8 cellular contexts compared by ENCODE assay signal in genomic region chr4:39526810-39527295, GRCh38. TPM values are rescaled to one million over a fixed set of nuclear protein-coding genes. Genes with fewer than 3 reads are reported as not detected.
DNase-seq lines count a peak whose midpoint lies in the region; ATAC-seq and TF ChIP-seq lines count a peak whose summit lies in the region.

No MANE protein-coding gene starts in this region.

- TF ChIP-seq CTCF in A673 (conservative IDR thresholded peaks at IDR 0.05; ENCODE audit: low read depth, low read length) (no peak), astrocyte of the spinal cord (IDR thresholded peaks at IDR 0.05; ENCODE audit: low read depth, low read length) (no peak), lower leg skin (IDR thresholded peaks at IDR 0.05) (no peak)

- CTCF ChIA-PET in A673 (lab: Charles Lee): interaction anchor here (0.9 kb wide), 1 partner anchor 57 kb away, joined by 5 read pairs; no protein-coding TSS in a partner anchor

- no peak for DNase-seq in A673 (ENCODE audit: low spot score)
- DNase-seq in NCI-H526 treated with DMSO at 0.1 percent for 48 hours (lab: John Stamatoyannopoulos, UW): peak; percentile 71
- no peak for DNase-seq in astrocyte of the spinal cord (ENCODE audit: low read depth, low spot score)
- peak; percentile 23 to 84 for DNase-seq in lower leg skin (ENCODE audit: low spot score in 2 of 2)
- DNase-seq in stimulated activated CD8-positive, alpha-beta memory T cell treated with anti-CD3 and anti-CD28 coated beads, Interleukin-7, amount 100 ng/mL, for 24 hours (ENCODE audit: low read depth): peak; percentile 0
- DNase-seq in AML-193 (lab: John Stamatoyannopoulos, UW): no peak
- DNase-seq in kidney glomerular epithelial cell (lab: John Stamatoyannopoulos, UW): no peak

- no peaks in the 10 kb centered on the region for H3K9me3 ChIP-seq in A673 (ENCODE audit: low read depth, low read length, poor library complexity, severe bottlenecking)

- H3K4me3 ChIP-seq in A673 (ENCODE audit: low read depth, low read length, poor library complexity, severe bottlenecking) (peak overlapping the region; percentile 84), astrocyte of the spinal cord (ENCODE audit: low read depth, low read length) (peak overlapping the region; percentile 76), lower leg skin (ENCODE audit: low read depth, poor library complexity, severe bottlenecking) (peak overlapping the region; percentile 71)

- no peaks in the 10 kb centered on the region for H3K27me3 ChIP-seq in A673 (replicated peaks; ENCODE audit: insufficient read depth, low read depth, low read length, poor library complexity)

- 0 to 1% methylated on average over 25 to 30 of the region's 31 CpGs for WGBS in lower leg skin, 2 donors

- in situ Hi-C loops in astrocyte of the spinal cord (cut with HindIII; ENCODE audit: low sequenced_read_pairs): no loop called here

- no peak for TF ChIP-seq POLR2A in lower leg skin (IDR thresholded peaks at IDR 0.05)

- H3K27ac ChIP-seq in A673 (ENCODE audit: low read depth, low read length, poor library complexity, severe bottlenecking): peak overlapping the region; percentile 78

- ATAC-seq in GM19395 (IDR thresholded peaks at IDR 0.05; ENCODE audit: unreplicated experiment): peak; percentile 28

- BruUV-seq in A673 (replicated peaks; lab: Mats Ljungman, UMichigan): TSS peak; percentile 66

- intact Hi-C loops in A673 (cut with micrococcal nuclease; ENCODE audit: unreplicated experiment) (loop anchor here (5.0 kb wide), 2 partner anchors 110 to 450 kb away; partner anchors contain the start of genes PDS5A and SMIM14), lower leg skin (cut with DNase I; ENCODE audit: low total_unique reads) (loop anchor here (10.0 kb wide), 1 partner anchor 108 kb away; the partner anchor contains the start of gene SMIM14)

- H3K36me3 ChIP-seq in A673 (ENCODE audit: insufficient read depth, low read length, poor library complexity, severe bottlenecking): peaks cover 2% of the 10 kb centered on the region

- POLR2A ChIA-PET in A673 (lab: Charles Lee; ENCODE audit: low non-redundant PET): no interaction called here

- peaks cover 10% of the 10 kb centered on the region for H3K4me1 ChIP-seq in A673 (ENCODE audit: insufficient read depth, low read length, poor library complexity, severe bottlenecking)

RNA-seq across cellular contexts. Expression of gene UGDH, which starts 0.4 kb away (rescaled TPM):
- total RNA-seq in A673 (2021): 52.5 and 62.1 TPM in 2 replicates
- 10 to 100 TPM; 20.2 to 29.4 (median 24.3) TPM for total RNA-seq in lower leg skin

Comparison
In these comparisons a context has a peak if more than half of its experiments do, and no peak if none do; other contexts are left out.
1. DNase-seq: peak in NCI-H526 treated with DMSO at 0.1 percent for 48 hours (single experiment), lower leg skin (2 of 2) and stimulated activated CD8-positive, alpha-beta memory T cell treated with anti-CD3 and anti-CD28 coated beads, Interleukin-7, amount 100 ng/mL, for 24 hours (single experiment); none in A673 (single experiment), astrocyte of the spinal cord (single experiment), AML-193 (0 of 2) and kidney glomerular epithelial cell (single experiment).
2. Peak in every context shown above with its lines, with median percentiles within 50 percentile points of each other: H3K4me3 ChIP-seq.